Comparison of ENCODE assay signal across 8 cellular contexts in genomic region chr12:40105515-40106201, GRCh38. TPM values are rescaled to one million over a fixed set of nuclear protein-coding genes. Genes with fewer than 3 reads are reported as not detected.
DNase-seq lines count a peak whose midpoint lies in the region; ATAC-seq and TF ChIP-seq lines count a peak whose summit lies in the region.

Gene SLC2A13 (minus strand): TSS chr12:40106081. CDS start chr12:40105808, 273 bp downstream.

- peaks cover 14% of the 10 kb centered on the region for H3K27me3 Mint-ChIP-seq in mesothelial cell of epicardium (ENCODE audit: low read depth)

- H3K4me1 Mint-ChIP-seq in mesothelial cell of epicardium = peaks cover 28% of the 10 kb centered on the region

- ATAC-seq in HG03342 (IDR thresholded peaks at IDR 0.05; ENCODE audit: unreplicated experiment) = peak; percentile 85

- no peaks in the 10 kb centered on the region for H3K9me3 Mint-ChIP-seq in mesothelial cell of epicardium

- peak within 1 kb of the TSS; percentile 74 for H3K4me3 Mint-ChIP-seq in mesothelial cell of epicardium

- H4K20me1 ChIP-seq in BLaER1 treated with 17β-estradiol and CSF1 and Interleukin-3, amounts not matched to agents 10 nM and 100 nM = peaks cover 0 to 7% (median 0%) of the 10 kb centered on the region in 11 experiments; a peak in 2 of 22 replicates

- H3K36me3 Mint-ChIP-seq in mesothelial cell of epicardium = no peaks in the 10 kb centered on the region

- peak within 1 kb of the TSS; percentile 75 to 93 (median 86) for H3K4me3 ChIP-seq in BLaER1 treated with 17β-estradiol and CSF1 and Interleukin-3, amounts not matched to agents 10 nM and 100 nM
- peak within 1 kb of the TSS; percentile 96 for H3K4me3 ChIP-seq in endocrine pancreas (ENCODE audit: control insufficient read depth, insufficient read depth, low read length)

- H3K9ac ChIP-seq in BLaER1 treated with 17β-estradiol and CSF1 and Interleukin-3, amounts not matched to agents 10 nM and 100 nM = peak within 1 kb of the TSS; percentile 78 to 88 (median 83)
- peak within 1 kb of the TSS; percentile 70 for H3K9ac ChIP-seq in endocrine pancreas (ENCODE audit: control insufficient read depth, insufficient read depth, low read length)

- peaks cover 11 to 15% (median 14%) of the 10 kb centered on the region in 10 experiments; a peak in 18 of 20 replicates for H3K4me1 ChIP-seq in BLaER1 treated with 17β-estradiol and CSF1 and Interleukin-3, amounts not matched to agents 10 nM and 100 nM
- peaks cover 11% of the 10 kb centered on the region for H3K4me1 ChIP-seq in endocrine pancreas (ENCODE audit: control insufficient read depth, insufficient read depth, low read length)

- H3K27ac ChIP-seq in BLaER1 treated with 17β-estradiol and CSF1 and Interleukin-3, amounts not matched to agents 10 nM and 100 nM = peak within 1 kb of the TSS in 10 of 11 experiments; percentile 56 to 84 (median 77); a peak in 21 of 22 replicates

- peaks cover 0 to 15% (median 9%) of the 10 kb centered on the region in 11 experiments; a peak in 16 of 22 replicates for H3K27me3 ChIP-seq in BLaER1 treated with 17β-estradiol and CSF1 and Interleukin-3, amounts not matched to agents 10 nM and 100 nM
- no peaks in the 10 kb centered on the region for H3K27me3 ChIP-seq in endocrine pancreas (ENCODE audit: control insufficient read depth, insufficient read depth, low read length)

- no peaks in the 10 kb centered on the region for H3K36me3 ChIP-seq in BLaER1 treated with 17β-estradiol and CSF1 and Interleukin-3, amounts not matched to agents 10 nM and 100 nM
- H3K36me3 ChIP-seq in endocrine pancreas (ENCODE audit: control insufficient read depth, insufficient read depth, low read length) = no peaks in the 10 kb centered on the region

- peak; percentile 81 for TF ChIP-seq POLR2A in GM19099 (IDR thresholded peaks at IDR 0.05; ENCODE audit: extremely low read depth, insufficient read length, low read depth)

- no peaks in the 10 kb centered on the region for H3K9me3 ChIP-seq in BLaER1 treated with 17β-estradiol and CSF1 and Interleukin-3, amounts not matched to agents 10 nM and 100 nM (replicated peaks in 1 of 11)
- no peaks in the 10 kb centered on the region for H3K9me3 ChIP-seq in endocrine pancreas (ENCODE audit: control insufficient read depth, low read length)

- no peak for TF ChIP-seq CTCF in mesothelial cell of epicardium (IDR thresholded peaks at IDR 0.05; ENCODE audit: unreplicated experiment)

- DNase-seq in NCI-H82 treated with DMSO at 0.1 percent for 48 hours (lab: John Stamatoyannopoulos, UW; ENCODE audit: unreplicated experiment) (peak; percentile 40), mesothelial cell of epicardium (ENCODE audit: low spot score in 2 of 2, unreplicated experiment in 2 of 2) (peak; percentile 40 to 72)
- DNase-seq in activated CD8-positive, alpha-beta memory T cell treated with anti-CD3 and anti-CD28 coated beads for 48 hours (ENCODE audit: low read depth in 2 of 3, low spot score in 2 of 3) = peak; percentile 42 to 62 (median 46)
- DNase-seq in stimulated activated CD8-positive, alpha-beta memory T cell treated with anti-CD3 and anti-CD28 coated beads, Interleukin-15, amount 100 ng/mL, for 4 hours (ENCODE audit: low read depth in 2 of 2) = peak; percentile 54 to 58

- peak within 1 kb of the TSS; percentile 90 to 99 (median 98) for H3K4me2 ChIP-seq in BLaER1 treated with 17β-estradiol and CSF1 and Interleukin-3, amounts not matched to agents 10 nM and 100 nM

- H3K27ac Mint-ChIP-seq in mesothelial cell of epicardium = peak within 1 kb of the TSS; percentile 22

RNA-seq across cellular contexts. Expression of gene SLC2A13, which starts in this region (rescaled TPM):
- 5.7 to 7.4 TPM (median 6.7 TPM) in 3 replicates for total RNA-seq in mesothelial cell of epicardium

Comparison
In these comparisons a context has a peak if more than half of its experiments do, and no peak if none do; other contexts are left out.
1. Peak in every context shown above with its lines: DNase-seq, ATAC-seq, H3K4me3 ChIP-seq and H3K27ac ChIP-seq.